In genomic region chr2:219010162-219010756, GRCh38 we compare ENCODE assay signal across 8 cellular contexts. TPM values are rescaled to one million over a fixed set of nuclear protein-coding genes. Genes with fewer than 3 reads are reported as not detected.
A peak's percentile ranks its signal among the peaks of the same experiment; 100 is the strongest.
DNase-seq lines count a peak whose midpoint lies in the region; FAIRE-seq and TF ChIP-seq lines count a peak whose summit lies in the region.

No MANE protein-coding gene starts in this region.

- H3K9ac ChIP-seq in Karpas-422 (ENCODE audit: low read length) = no peak overlapping the region
- H3K9ac ChIP-seq in trophoblast cell (ENCODE audit: low read length) = no peak overlapping the region

- no peaks in the 10 kb centered on the region for H3K79me1 ChIP-seq in trophoblast cell (ENCODE audit: low read length)

- no peak overlapping the region for H2BK120ac ChIP-seq in trophoblast cell (ENCODE audit: insufficient read depth, low read length, poor library complexity)

- H3K79me2 ChIP-seq in Karpas-422 (ENCODE audit: low read length) (no peaks in the 10 kb centered on the region), trophoblast cell (ENCODE audit: control insufficient read depth, insufficient read depth, low read length, poor library complexity) (no peaks in the 10 kb centered on the region)

- H3K27me3 ChIP-seq in Karpas-422 (ENCODE audit: low read length) = no peaks in the 10 kb centered on the region
- peaks cover 2% of the 10 kb centered on the region for H3K27me3 ChIP-seq in trophoblast cell (ENCODE audit: insufficient read depth, low read length)

- H4K20me1 ChIP-seq in Karpas-422 (ENCODE audit: insufficient read depth, low read depth, low read length) = no peaks in the 10 kb centered on the region

- H3K9me3 ChIP-seq in Karpas-422 (ENCODE audit: low read length) = no peaks in the 10 kb centered on the region
- H3K9me3 ChIP-seq in trophoblast cell (ENCODE audit: insufficient read depth, low read depth, low read length) = peaks cover 5% of the 10 kb centered on the region

- no peak overlapping the region for H4K91ac ChIP-seq in trophoblast cell (ENCODE audit: low read depth, low read length)

- no peak overlapping the region for H4K12ac ChIP-seq in trophoblast cell (ENCODE audit: low read depth, low read length)

- H3K36me3 ChIP-seq in Karpas-422 (ENCODE audit: insufficient read depth, low read length) (no peaks in the 10 kb centered on the region), trophoblast cell (ENCODE audit: control insufficient read depth in 1 of 2, insufficient read depth in 2 of 2, low read length in 2 of 2) (no peaks in the 10 kb centered on the region)

- H3K4ac ChIP-seq in trophoblast cell (ENCODE audit: low read depth, low read length) = no peak overlapping the region

- in situ Hi-C loops in T47D (cut with HindIII; ENCODE audit: low pct_unique_long_range_greater_than_20kb, low sequenced_read_pairs) = no loop called here

- H2AK5ac ChIP-seq in trophoblast cell (ENCODE audit: low read length) = no peak overlapping the region

- no peak overlapping the region for H2AFZ ChIP-seq in Karpas-422 (ENCODE audit: low read length)
- H2AFZ ChIP-seq in trophoblast cell (ENCODE audit: insufficient read depth, low read length, poor library complexity) = no peak overlapping the region

- no peaks in the 10 kb centered on the region for H3K9me2 ChIP-seq in Karpas-422 (replicated peaks; ENCODE audit: insufficient read depth, low read length)

- no peak overlapping the region for H2BK12ac ChIP-seq in trophoblast cell (ENCODE audit: low read length)

- WGBS in trophoblast cell (ENCODE audit: extremely low coverage, insufficient coverage, insufficient read length) = no CpG with 5 or more reads among the region's 6 CpGs

- no peak for TF ChIP-seq POLR2A in H54 (IDR thresholded peaks at IDR 0.05; ENCODE audit: low read depth, low read length)

- H4K8ac ChIP-seq in trophoblast cell (ENCODE audit: low read depth, low read length) = no peak overlapping the region

- DNase-seq in activated CD4-positive, alpha-beta T cell treated with anti-CD3 and anti-CD28 coated beads for 48 hours = peak; percentile 43
- no peak for DNase-seq in activated CD4-positive, alpha-beta T cell treated with anti-CD3 and anti-CD28 coated beads, Interleukin-2, amount 50 U/mL, for 4 hours
- DNase-seq in Karpas-422 (peak; percentile 74), T47D (ENCODE audit: low read depth in 1 of 2, low spot score in 1 of 2) (peak; percentile 50 to 58), trophoblast cell (peak in 1 of 2 donors; percentile 35), pons (ENCODE audit: low spot score) (no peak), NOMO-1 treated with DMSO at 0.1 percent for 48 hours (lab: John Stamatoyannopoulos, UW; ENCODE audit: unreplicated experiment) (no peak), H54 (ENCODE audit: insufficient read length, low spot score) (no peak)

- no peak overlapping the region for H2BK5ac ChIP-seq in trophoblast cell (ENCODE audit: low read depth, low read length, poor library complexity)

- H3K4me3 ChIP-seq in Karpas-422 (ENCODE audit: low read length) (no peak overlapping the region), trophoblast cell (ENCODE audit: low read depth, low read length) (peak overlapping the region; percentile 8)

- H3K4me1 ChIP-seq in Karpas-422 (ENCODE audit: low read length) = no peaks in the 10 kb centered on the region
- no peaks in the 10 kb centered on the region for H3K4me1 ChIP-seq in trophoblast cell (ENCODE audit: control insufficient read depth in 1 of 2, insufficient read depth in 2 of 2, low read length in 2 of 2)

- H3K14ac ChIP-seq in trophoblast cell (ENCODE audit: low read length) = no peak overlapping the region

- FAIRE-seq in H54 (lab: Jason Lieb, UNC) = no peak

- H3K4me2 ChIP-seq in Karpas-422 (ENCODE audit: low read depth, low read length, poor library complexity, severe bottlenecking) = no peak overlapping the region
- H3K4me2 ChIP-seq in trophoblast cell (ENCODE audit: low read length) = no peak overlapping the region

- H3K27ac ChIP-seq in Karpas-422 (ENCODE audit: low read length) = no peak overlapping the region
- no peak overlapping the region for H3K27ac ChIP-seq in trophoblast cell (ENCODE audit: low read depth, low read length)

- H3K23ac ChIP-seq in trophoblast cell (ENCODE audit: low read length) = no peak overlapping the region

- H3K18ac ChIP-seq in trophoblast cell (ENCODE audit: low read length) = no peak overlapping the region

RNA-seq across cellular contexts. Expression of gene CRYBA2, which starts 17.0 kb away (rescaled TPM):
- not detected in 2 replicates for total RNA-seq in Karpas-422 (2014; rRNA removed; shearing (Covaris generic); ENCODE audit: low replicate concordance)
- polyA plus RNA-seq in trophoblast cell (2013) = 0.15 and 0.21 TPM in 2 replicates

RNA-seq across cellular contexts. Expression of gene FEV, which starts 25.3 kb away (rescaled TPM):
- total RNA-seq in Karpas-422 (2014; rRNA removed; shearing (Covaris generic); ENCODE audit: low replicate concordance) = not detected in 2 replicates
- 0.07 and 0.21 TPM in 2 replicates for polyA plus RNA-seq in trophoblast cell (2013)

RNA-seq across cellular contexts. Expression of gene CFAP65, which starts 31.1 kb away (rescaled TPM):
- 0.11 TPM in 1 of 2 replicates, not detected in the other for total RNA-seq in Karpas-422 (2014; rRNA removed; shearing (Covaris generic); ENCODE audit: low replicate concordance)
- 0.06 and 0.07 TPM in 2 replicates for polyA plus RNA-seq in trophoblast cell (2013)

RNA-seq across cellular contexts. Expression of gene IHH, which starts 50.5 kb away (rescaled TPM):
- total RNA-seq in Karpas-422 (2014; rRNA removed; shearing (Covaris generic); ENCODE audit: low replicate concordance) = not detected in 2 replicates
- polyA plus RNA-seq in trophoblast cell (2013) = 0.04 TPM in 1 of 2 replicates, not detected in the other

RNA-seq across cellular contexts. Expression of gene CDK5R2, which starts 50.8 kb away (rescaled TPM):
- total RNA-seq in Karpas-422 (2014; rRNA removed; shearing (Covaris generic); ENCODE audit: low replicate concordance) = 0.61 TPM in 1 of 2 replicates, not detected in the other
- polyA plus RNA-seq in trophoblast cell (2013) = 0.16 and 0.18 TPM in 2 replicates

Comparison
In these comparisons a context has a peak if more than half of its experiments do, and no peak if none do; other contexts are left out.
1. DNase-seq: peak in activated CD4-positive, alpha-beta T cell treated with anti-CD3 and anti-CD28 coated beads for 48 hours (single experiment), Karpas-422 (single experiment) and T47D (2 of 2); none in activated CD4-positive, alpha-beta T cell treated with anti-CD3 and anti-CD28 coated beads, Interleukin-2, amount 50 U/mL, for 4 hours (0 of 2), pons (single experiment), NOMO-1 treated with DMSO at 0.1 percent for 48 hours (single experiment) and H54 (single experiment).